In the genomic region with DNA sequence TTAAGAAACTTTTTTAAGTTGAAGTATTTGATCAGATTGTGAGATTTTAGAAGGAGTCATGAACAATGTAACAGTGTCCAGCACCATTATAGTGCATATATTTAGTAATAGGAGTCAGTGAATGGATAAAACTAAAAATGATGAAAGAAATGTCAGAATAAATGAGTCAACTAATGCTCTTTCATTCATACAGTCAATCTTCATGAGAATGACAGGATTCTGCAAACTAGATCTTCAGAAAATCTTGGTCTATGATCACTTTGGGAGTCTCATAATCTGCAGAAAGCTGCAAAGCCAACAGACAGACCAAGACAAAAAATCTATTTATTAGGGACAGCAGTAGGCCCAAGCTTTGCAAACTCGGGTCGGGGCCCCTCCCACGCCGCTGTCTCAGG, we compare ENCODE assay signal across 8 cellular contexts. TPM values are rescaled to one million over a fixed set of nuclear protein-coding genes. Genes with fewer than 3 reads are reported as not detected.
DNase-seq lines count a peak whose midpoint lies in the region; ATAC-seq, FAIRE-seq and TF ChIP-seq lines count a peak whose summit lies in the region.

No MANE protein-coding gene starts in this region.

- no peaks in the 10 kb centered on the region for H3K9me3 ChIP-seq in A549

- TF ChIP-seq RAD21 in A549 (conservative IDR thresholded peaks at IDR 0.05 in 1 of 2, IDR thresholded peaks at IDR 0.05 in 1 of 2) = no peak

- ATAC-seq in A549 = no peak; a peak in 1 of 6 replicates
- peak; percentile 18 for ATAC-seq in HG03378 (IDR thresholded peaks at IDR 0.05; ENCODE audit: unreplicated experiment)
- ATAC-seq in naive B cell (ENCODE audit: low read depth in 2 of 2) = no peak
- no peak for ATAC-seq in GM18498 (IDR thresholded peaks at IDR 0.05; ENCODE audit: unreplicated experiment)

- H3K27ac ChIP-seq in A549 = peak overlapping the region; percentile 90 to 93

- H3K4me3 Mint-ChIP-seq in dendritic cell treated with granulocyte-macrophage colony-stimulating factor and Interleukin-4, amounts not matched to agents 40 ng/mL and 50 ng/mL, for 4 days = peak overlapping the region; percentile 90
- peak overlapping the region; percentile 89 to 97 (median 96) for H3K4me3 Mint-ChIP-seq in naive B cell

- peaks cover 6% of the 10 kb centered on the region for H3K4me1 Mint-ChIP-seq in dendritic cell treated with granulocyte-macrophage colony-stimulating factor and Interleukin-4, amounts not matched to agents 40 ng/mL and 50 ng/mL, for 4 days (ENCODE audit: low read depth)
- peaks cover 9 to 14% (median 13%) of the 10 kb centered on the region in 3 donors for H3K4me1 Mint-ChIP-seq in naive B cell

- no peaks in the 10 kb centered on the region for H3K27me3 Mint-ChIP-seq in dendritic cell treated with granulocyte-macrophage colony-stimulating factor and Interleukin-4, amounts not matched to agents 40 ng/mL and 50 ng/mL, for 4 days
- no peaks in the 10 kb centered on the region for H3K27me3 Mint-ChIP-seq in naive B cell

- peaks cover 7% of the 10 kb centered on the region for H3K36me3 Mint-ChIP-seq in dendritic cell treated with granulocyte-macrophage colony-stimulating factor and Interleukin-4, amounts not matched to agents 40 ng/mL and 50 ng/mL, for 4 days (ENCODE audit: low read depth)
- H3K36me3 Mint-ChIP-seq in naive B cell = no peaks in the 10 kb centered on the region

- intact Hi-C loops in dendritic cell treated with granulocyte-macrophage colony-stimulating factor and Interleukin-4, amounts not matched to agents 40 ng/mL and 50 ng/mL, for 4 days (cut with micrococcal nuclease) = no loop called here

- TF ChIP-seq CTCF in A549 (IDR thresholded peaks at IDR 0.05) = no peak

- no peak for TF ChIP-seq EP300 in A549 (IDR thresholded peaks at IDR 0.05)

- H3K27ac Mint-ChIP-seq in dendritic cell treated with granulocyte-macrophage colony-stimulating factor and Interleukin-4, amounts not matched to agents 40 ng/mL and 50 ng/mL, for 4 days = peak overlapping the region; percentile 97
- H3K27ac Mint-ChIP-seq in naive B cell = peak overlapping the region in 5 of 6 donors; percentile 5 to 96 (median 89)

- no peak for FAIRE-seq in A549 (lab: Jason Lieb, UNC)

- CTCF ChIA-PET in A549 (lab: Yijun Ruan, JAX) = interaction anchor here (0.8 to 2.2 kb wide), 15 partner anchors 10 to 229 kb away, joined by 3 to 13 read pairs (median 5); no protein-coding TSS in a partner anchor

- H3K4me2 ChIP-seq in A549 = peak overlapping the region; percentile 80

- no peaks in the 10 kb centered on the region for H3K9me3 Mint-ChIP-seq in dendritic cell treated with granulocyte-macrophage colony-stimulating factor and Interleukin-4, amounts not matched to agents 40 ng/mL and 50 ng/mL, for 4 days
- H3K9me3 Mint-ChIP-seq in naive B cell = no peaks in the 10 kb centered on the region

- 40% methylated on average over 4 of the region's 4 CpGs for WGBS in A549 (ENCODE audit: missing lambda C conversion rate)

- no peak for DNase-seq in A549 (ENCODE audit: low read depth in 1 of 2, low spot score in 1 of 2)
- no peak for DNase-seq in naive B cell
- no peak for DNase-seq in NCI-H82 treated with DMSO at 0.1 percent for 48 hours (lab: John Stamatoyannopoulos, UW; ENCODE audit: unreplicated experiment)
- DNase-seq in NCI-H2029 (lab: John Stamatoyannopoulos, UW) = no peak
- no peak for DNase-seq in T1000 (lab: John Stamatoyannopoulos, UW)

- peak overlapping the region; percentile 67 for H3K4me3 ChIP-seq in A549

- POLR2A ChIA-PET in A549 (lab: Yijun Ruan, JAX) = interaction anchor here (0.9 to 1.8 kb wide), 4 partner anchors 8 to 297 kb away, joined by 3 to 10 read pairs (median 4); a partner anchor contains a TSS

- no peak for TF ChIP-seq POLR2A in A549 (IDR thresholded peaks at IDR 0.05; ENCODE audit: low read length)

- no peaks in the 10 kb centered on the region for H3K4me1 ChIP-seq in A549

TF ChIP-seq in A549, 52 proteins besides CTCF, POLR2A, EP300 and RAD21:
- no peak for TF ChIP-seq FOXS1 (CRISPR knock-in tag; IDR thresholded peaks at IDR 0.05)
- TF ChIP-seq ZNF302 (CRISPR knock-in tag; IDR thresholded peaks at IDR 0.05) = no peak
- no peak for TF ChIP-seq POLR2AphosphoS2 (conservative IDR thresholded peaks at IDR 0.05; ENCODE audit: low read length)
- no peak for TF ChIP-seq NFE2L2 (conservative IDR thresholded peaks at IDR 0.05; ENCODE audit: low read length)
- TF ChIP-seq FOSB (CRISPR knock-in tag; IDR thresholded peaks at IDR 0.05) = no peak
- TF ChIP-seq, protein P1, sequence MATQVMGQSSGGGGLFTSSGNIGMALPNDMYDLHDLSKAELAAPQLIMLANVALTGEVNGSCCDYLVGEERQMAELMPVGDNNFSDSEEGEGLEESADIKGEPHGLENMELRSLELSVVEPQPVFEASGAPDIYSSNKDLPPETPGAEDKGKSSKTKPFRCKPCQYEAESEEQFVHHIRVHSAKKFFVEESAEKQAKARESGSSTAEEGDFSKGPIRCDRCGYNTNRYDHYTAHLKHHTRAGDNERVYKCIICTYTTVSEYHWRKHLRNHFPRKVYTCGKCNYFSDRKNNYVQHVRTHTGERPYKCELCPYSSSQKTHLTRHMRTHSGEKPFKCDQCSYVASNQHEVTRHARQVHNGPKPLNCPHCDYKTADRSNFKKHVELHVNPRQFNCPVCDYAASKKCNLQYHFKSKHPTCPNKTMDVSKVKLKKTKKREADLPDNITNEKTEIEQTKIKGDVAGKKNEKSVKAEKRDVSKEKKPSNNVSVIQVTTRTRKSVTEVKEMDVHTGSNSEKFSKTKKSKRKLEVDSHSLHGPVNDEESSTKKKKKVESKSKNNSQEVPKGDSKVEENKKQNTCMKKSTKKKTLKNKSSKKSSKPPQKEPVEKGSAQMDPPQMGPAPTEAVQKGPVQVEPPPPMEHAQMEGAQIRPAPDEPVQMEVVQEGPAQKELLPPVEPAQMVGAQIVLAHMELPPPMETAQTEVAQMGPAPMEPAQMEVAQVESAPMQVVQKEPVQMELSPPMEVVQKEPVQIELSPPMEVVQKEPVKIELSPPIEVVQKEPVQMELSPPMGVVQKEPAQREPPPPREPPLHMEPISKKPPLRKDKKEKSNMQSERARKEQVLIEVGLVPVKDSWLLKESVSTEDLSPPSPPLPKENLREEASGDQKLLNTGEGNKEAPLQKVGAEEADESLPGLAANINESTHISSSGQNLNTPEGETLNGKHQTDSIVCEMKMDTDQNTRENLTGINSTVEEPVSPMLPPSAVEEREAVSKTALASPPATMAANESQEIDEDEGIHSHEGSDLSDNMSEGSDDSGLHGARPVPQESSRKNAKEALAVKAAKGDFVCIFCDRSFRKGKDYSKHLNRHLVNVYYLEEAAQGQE (IDR thresholded peaks at IDR 0.05) = no peak
- TF ChIP-seq, protein P2, sequence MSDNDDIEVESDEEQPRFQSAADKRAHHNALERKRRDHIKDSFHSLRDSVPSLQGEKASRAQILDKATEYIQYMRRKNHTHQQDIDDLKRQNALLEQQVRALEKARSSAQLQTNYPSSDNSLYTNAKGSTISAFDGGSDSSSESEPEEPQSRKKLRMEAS (IDR thresholded peaks at IDR 0.05) = no peak
- TF ChIP-seq, protein P3, sequence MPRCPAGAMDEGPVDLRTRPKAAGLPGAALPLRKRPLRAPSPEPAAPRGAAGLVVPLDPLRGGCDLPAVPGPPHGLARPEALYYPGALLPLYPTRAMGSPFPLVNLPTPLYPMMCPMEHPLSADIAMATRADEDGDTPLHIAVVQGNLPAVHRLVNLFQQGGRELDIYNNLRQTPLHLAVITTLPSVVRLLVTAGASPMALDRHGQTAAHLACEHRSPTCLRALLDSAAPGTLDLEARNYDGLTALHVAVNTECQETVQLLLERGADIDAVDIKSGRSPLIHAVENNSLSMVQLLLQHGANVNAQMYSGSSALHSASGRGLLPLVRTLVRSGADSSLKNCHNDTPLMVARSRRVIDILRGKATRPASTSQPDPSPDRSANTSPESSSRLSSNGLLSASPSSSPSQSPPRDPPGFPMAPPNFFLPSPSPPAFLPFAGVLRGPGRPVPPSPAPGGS (IDR thresholded peaks at IDR 0.05) = no peak
TF ChIP-seq in A549: peak in this region for 0.

RNA-seq across cellular contexts. Expression of a gene that starts 0.7 kb away (rescaled TPM):
- 16.8 and 20.0 TPM in 2 replicates for polyA plus RNA-seq in A549 (2011; rRNA removed)
- 9.6 and 11.7 TPM in 2 replicates for polyA plus RNA-seq in A549 (2012; cell fraction: cytosol; rRNA removed)
- 6.3 and 7.2 TPM in 2 replicates for polyA plus RNA-seq in A549 (2012; cell fraction: nucleus; rRNA removed)
- polyA plus RNA-seq in A549 (2017; fragmentation: RNase III; extraction: RNeasy Plus Mini Kit Qiagen cat#74134 plus additional on column Dnase treatment) = 11.7 to 13.2 TPM (median 11.7 TPM) in 3 replicates
- 9.7 and 14.0 TPM in 2 replicates for polyA minus RNA-seq in A549 (2011; rRNA and poly(A)+ RNA removed)
- polyA plus RNA-seq in naive B cell (ENCODE audit: low read depth in 6 of 6) = 1 to 10 TPM; 4.1 to 7.3 (median 5.0) TPM

RNA-seq across cellular contexts. Expression of a gene that starts 4.2 kb away (rescaled TPM):
- polyA plus RNA-seq in A549 (2011; rRNA removed) (not detected in 2 replicates), A549 (2017; fragmentation: RNase III; extraction: RNeasy Plus Mini Kit Qiagen cat#74134 plus additional on column Dnase treatment) (not detected in 3 replicates), naive B cell (ENCODE audit: low read depth in 6 of 6) (under 1 TPM in 2 of 6 donors, not detected in 4; 0.17 to 0.51 TPM)
- polyA plus RNA-seq in A549 (2012; cell fraction: cytosol; rRNA removed) = not detected in 2 replicates
- polyA plus RNA-seq in A549 (2012; cell fraction: nucleus; rRNA removed) = not detected in 2 replicates
- polyA minus RNA-seq in A549 (2011; rRNA and poly(A)+ RNA removed) = not detected in 2 replicates
